ENCODE assay signal across 14 cellular contexts in the genomic region with DNA sequence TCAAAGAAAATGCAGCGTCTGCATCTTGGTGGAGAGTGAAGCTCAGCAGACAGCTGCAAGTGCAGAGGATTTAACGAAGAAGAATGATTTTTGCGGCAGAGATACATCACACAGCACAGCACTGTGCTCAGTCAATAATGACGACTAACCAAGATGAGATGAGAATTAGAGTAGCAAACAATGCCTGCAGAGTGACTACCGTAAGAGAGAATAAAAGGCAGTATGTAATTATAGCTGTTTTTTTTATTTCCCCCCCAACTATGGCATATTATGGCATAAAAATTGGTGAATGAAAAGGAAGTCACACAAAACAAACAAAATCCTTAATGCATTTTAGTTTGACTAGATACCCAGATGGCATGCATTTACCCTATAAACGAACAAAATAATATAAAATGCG.
DNase-seq lines count a peak whose midpoint lies in the region; ATAC-seq and TF ChIP-seq lines count a peak whose summit lies in the region.
"Had no signal": no experiment of that assay in that cellular context is flagged by ENCODE, and none has a peak within 500 bp of the region (broad histone marks: within the 10 kb centered on the region; RNA-seq: fewer than 3 reads in every experiment).

No MANE protein-coding gene starts in this region.

- no peaks in the 10 kb centered on the region for H4K20me1 ChIP-seq in PC-3 (ENCODE audit: low read length)

- peaks cover 3% of the 10 kb centered on the region for H3K9me3 Mint-ChIP-seq in glutamatergic neuron (ENCODE audit: unreplicated experiment)

- no peaks in the 10 kb centered on the region for H3K9me2 ChIP-seq in PC-3 (replicated peaks; ENCODE audit: low read length)

- peak overlapping the region; percentile 4; the same call in 1 of the 2 replicates for H3K4me3 ChIP-seq in PC-3 (ENCODE audit: low read length)

- no peaks in the 10 kb centered on the region for H3K79me2 ChIP-seq in PC-3 (ENCODE audit: low read length)

- no peaks in the 10 kb centered on the region for H3K27me3 Mint-ChIP-seq in glutamatergic neuron (ENCODE audit: unreplicated experiment)
- H3K27me3 Mint-ChIP-seq: CD4-positive, alpha-beta memory T cell had no signal

- TF ChIP-seq CTCF in PC-3 (conservative IDR thresholded peaks at IDR 0.05; ENCODE audit: low read depth, low read length) (no peak), glutamatergic neuron (IDR thresholded peaks at IDR 0.05; ENCODE audit: partially characterized antibody, unreplicated experiment) (no peak)

- peak overlapping the region; percentile 13 for H3K9ac ChIP-seq in PC-3 (ENCODE audit: low read length)

- H3K27me3 ChIP-seq in PC-3 (ENCODE audit: low read length), result no peaks in the 10 kb centered on the region

- H3K4me3 Mint-ChIP-seq in glutamatergic neuron (ENCODE audit: unreplicated experiment), result peak overlapping the region; percentile 3
- H3K4me3 Mint-ChIP-seq: CD4-positive, alpha-beta memory T cell had no signal

- 0 out of 2 replicates have a peak overlapping the region, but pooled peaks have one; percentile 37 for H2AFZ ChIP-seq in PC-3 (ENCODE audit: low read length)

- H3K36me3 Mint-ChIP-seq in glutamatergic neuron (ENCODE audit: unreplicated experiment), result no peaks in the 10 kb centered on the region
- H3K36me3 Mint-ChIP-seq: CD4-positive, alpha-beta memory T cell had no signal

- H3K36me3 ChIP-seq in PC-3 (ENCODE audit: low read depth, low read length), result no peaks in the 10 kb centered on the region

- peaks cover 6% of the 10 kb centered on the region for H3F3A ChIP-seq in PC-3 (ENCODE audit: low read length, unreplicated experiment)

- peak; percentile 16 for DNase-seq in NCI-H748 (lab: John Stamatoyannopoulos, UW; ENCODE audit: unreplicated experiment)
- DNase-seq in NCI-H748 treated with DMSO at 0.1 percent for 48 hours (lab: John Stamatoyannopoulos, UW), result no peak
- DNase-seq in PC-3, result peak; percentile 89
- DNase-seq in glutamatergic neuron, result no peak
- DNase-seq in posterior cingulate gyrus, result no peak
- no peak for DNase-seq in GM03348 (ENCODE audit: low spot score)
- DNase-seq: C1 segment of cervical spinal cord; Calu3; CD4-positive, alpha-beta memory T cell; COR-L47; DMS79 treated with DMSO at 0.1 percent for 48 hours; GF-D8; H7; HCEC 1CT had no signal

- peak; percentile 89 for ATAC-seq in PC-3

- BruUV-seq in PC-3 (replicated peaks; lab: Mats Ljungman, UMichigan), result no TSS peak

- H3K9me3 ChIP-seq in PC-3 (ENCODE audit: low read length), result no peaks in the 10 kb centered on the region

- POLR2A ChIA-PET in PC-3 (lab: Charles Lee; ENCODE audit: unreplicated experiment), result interaction anchor here (0.6 kb wide), 2 partner anchors 206 to 789 kb away, joined by 3 to 23 read pairs; no protein-coding TSS in a partner anchor

- H3K4me1 ChIP-seq in PC-3 (ENCODE audit: insufficient read depth, low read length), result peaks cover 23% of the 10 kb centered on the region

- H3K27ac Mint-ChIP-seq in glutamatergic neuron (ENCODE audit: unreplicated experiment), result no peak overlapping the region

- H3K4me1 Mint-ChIP-seq in glutamatergic neuron (ENCODE audit: low read depth, unreplicated experiment), result peaks cover 9% of the 10 kb centered on the region
- H3K4me1 Mint-ChIP-seq: CD4-positive, alpha-beta memory T cell had no signal

- H3K27ac ChIP-seq in PC-3 (ENCODE audit: low read length), result peak overlapping the region; percentile 93

- intact Hi-C loops in PC-3 (cut with micrococcal nuclease) (loop anchor here (1.0 to 5.0 kb wide), 2 partner anchors 14 to 206 kb away; no protein-coding TSS in a partner anchor), posterior cingulate gyrus (cut with DNase I) (no loop called here)

- CTCF ChIA-PET in PC-3 (lab: Charles Lee), result no interaction called here

- H3K4me2 ChIP-seq in PC-3 (ENCODE audit: low read length), result peak overlapping the region; percentile 47

Comparison
In these comparisons a context has a peak if more than half of its experiments do, and no peak if none do; other contexts are left out.
1. DNase-seq: peak in NCI-H748 (single experiment) and PC-3 (single experiment); none in NCI-H748 treated with DMSO at 0.1 percent for 48 hours (single experiment), glutamatergic neuron (single experiment), posterior cingulate gyrus (0 of 10) and GM03348 (single experiment).